ENCODE assay signal across 10 cellular contexts in the genomic region with DNA sequence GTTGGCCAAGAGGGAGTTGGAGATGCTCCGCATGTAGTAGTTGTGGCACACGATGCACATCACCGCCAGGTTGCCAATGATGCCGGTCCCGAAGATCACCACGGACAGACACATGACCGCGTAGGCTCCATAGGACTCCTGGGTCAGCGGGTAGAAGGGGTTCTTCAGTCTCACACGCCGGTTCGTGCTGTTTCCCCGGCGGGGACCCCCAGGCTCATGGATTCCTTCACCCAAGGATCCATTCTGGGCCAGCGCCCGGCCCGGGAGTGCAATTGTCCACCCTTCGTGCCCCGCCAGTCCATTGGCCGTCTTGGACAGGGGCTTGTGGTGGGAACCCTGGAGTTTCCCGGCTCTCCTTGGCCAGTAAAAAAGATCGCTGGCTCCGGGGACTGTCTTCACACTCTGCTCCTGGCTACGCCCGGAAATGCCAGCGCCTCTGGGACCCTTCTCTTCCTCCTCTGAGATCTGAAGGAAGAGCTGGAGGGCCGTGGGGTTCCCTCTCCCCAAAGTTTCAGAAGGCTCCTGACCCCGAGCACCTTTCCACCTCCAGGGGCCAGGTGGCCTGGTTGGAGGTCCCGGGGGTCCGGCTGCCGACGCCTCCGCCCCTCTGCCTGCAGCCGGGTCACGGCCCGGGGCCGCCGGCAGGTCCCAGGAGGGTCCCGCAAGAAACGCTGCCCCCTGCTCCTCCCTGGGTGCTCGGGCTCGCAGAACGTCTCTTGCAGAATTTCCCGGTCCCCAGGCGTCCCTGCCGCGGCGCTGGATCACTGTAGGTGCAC. TPM values are rescaled to one million over a fixed set of nuclear protein-coding genes. Genes with fewer than 3 reads are reported as not detected.
DNase-seq lines count a peak whose midpoint lies in the region; ATAC-seq, FAIRE-seq and TF ChIP-seq lines count a peak whose summit lies in the region.
"Had no signal": no experiment of that assay in that cellular context is flagged by ENCODE, and none has a peak within 500 bp of the region (broad histone marks: within the 10 kb centered on the region; RNA-seq: fewer than 3 reads in every experiment).

No MANE protein-coding gene starts in this region.

- no peak overlapping the region for H3K27ac ChIP-seq in CD8-positive, alpha-beta T cell (ENCODE audit: low read depth, low read length)
- H3K27ac ChIP-seq in RWPE2 (ENCODE audit: poor library complexity, severe bottlenecking) (no peak overlapping the region), pancreas (no peak overlapping the region)
- H3K27ac ChIP-seq: thyroid gland had no signal

- no peaks in the 10 kb centered on the region for H3K9me3 ChIP-seq in CD8-positive, alpha-beta T cell (ENCODE audit: low read length)
- H3K9me3 ChIP-seq in RWPE2 (ENCODE audit: severe bottlenecking) (no peaks in the 10 kb centered on the region), pancreas (no peaks in the 10 kb centered on the region)
- H3K9me3 ChIP-seq: thyroid gland had no signal

- no peaks in the 10 kb centered on the region for H3K9me3 Mint-ChIP-seq in CD8-positive, alpha-beta T cell

- peak overlapping the region; percentile 79 for H3K4me3 Mint-ChIP-seq in CD8-positive, alpha-beta T cell

- peak overlapping the region; percentile 59 for H3K4me3 ChIP-seq in CD8-positive, alpha-beta T cell (ENCODE audit: low read depth, low read length)
- H3K4me3 ChIP-seq in RWPE2 (ENCODE audit: severe bottlenecking) (peak overlapping the region; percentile 37), fibroblast of pulmonary artery (replicated peaks; ENCODE audit: low read depth, low read length) (peak overlapping the region; percentile 50), pancreas (peak overlapping the region; percentile 12 to 57 (median 37))

- peaks cover 11% of the 10 kb centered on the region for H3K4me1 Mint-ChIP-seq in CD8-positive, alpha-beta T cell (ENCODE audit: low read depth)

- DNase-seq in CD8-positive, alpha-beta T cell: no peak
- DNase-seq in RWPE2 (ENCODE audit: low spot score) (no peak), fibroblast of pulmonary artery (ENCODE audit: low read depth) (no peak), pancreas (peak in 2 of 6 donors; percentile 62 to 67), NCI-H1105 (lab: John Stamatoyannopoulos, UW) (no peak)
- DNase-seq in stimulated activated CD4-positive, alpha-beta T cell treated with anti-CD3 and anti-CD28 coated beads, Interleukin-2, amount 100 ng/mL, for 48 hours: no peak
- DNase-seq in stimulated activated CD4-positive, alpha-beta T cell treated with anti-CD3 and anti-CD28 coated beads, Interleukin-2, amount 100 ng/mL, for 24 hours: no peak
- DNase-seq: NCI-H2227 treated with DMSO at 0.1 percent for 48 hours had no signal

- H3K27ac Mint-ChIP-seq in CD8-positive, alpha-beta T cell: no peak overlapping the region

- POLR2A ChIA-PET in CD8-positive, alpha-beta T cell (lab: Charles Lee): no interaction called here

- no peak for TF ChIP-seq CTCF in CD8-positive, alpha-beta T cell (IDR thresholded peaks at IDR 0.05)
- TF ChIP-seq CTCF in RWPE2 (IDR thresholded peaks at IDR 0.05; ENCODE audit: poor library complexity, severe bottlenecking) (no peak), fibroblast of pulmonary artery (IDR thresholded peaks at IDR 0.05; ENCODE audit: low read length, missing control alignments) (no peak), pancreas (IDR thresholded peaks at IDR 0.05) (no peak)

- intact Hi-C loops in CD8-positive, alpha-beta T cell (cut with DNase I, micrococcal nuclease): loop anchor here in 1 of 2 experiments (5.0 to 10.0 kb wide), 2 partner anchors 52 to 61 kb away; no protein-coding TSS in a partner anchor
- intact Hi-C loops in pancreas (cut with DNase I): no loop called here

- H3K36me3 Mint-ChIP-seq in CD8-positive, alpha-beta T cell: no peaks in the 10 kb centered on the region

- peaks cover 60% of the 10 kb centered on the region for H3K27me3 Mint-ChIP-seq in CD8-positive, alpha-beta T cell (ENCODE audit: low read depth)

- ATAC-seq in CD8-positive, alpha-beta T cell: no peak
- ATAC-seq in RWPE2 (ENCODE audit: low read depth) (no peak), pancreas (no peak), HG02642 (IDR thresholded peaks at IDR 0.05; ENCODE audit: poor library complexity, unreplicated experiment) (no peak)

- H3K27me3 ChIP-seq in CD8-positive, alpha-beta T cell (ENCODE audit: insufficient read depth, low read length): peaks cover 27% of the 10 kb centered on the region
- H3K27me3 ChIP-seq in RWPE2 (ENCODE audit: insufficient read depth, poor library complexity, severe bottlenecking) (peaks cover 9% of the 10 kb centered on the region), pancreas (no peaks in the 10 kb centered on the region)

- FAIRE-seq in pancreas (lab: Jason Lieb, UNC): no peak

- peaks cover 5% of the 10 kb centered on the region for H3K4me1 ChIP-seq in CD8-positive, alpha-beta T cell (ENCODE audit: insufficient read depth, low read length)
- H3K4me1 ChIP-seq in RWPE2 (ENCODE audit: insufficient read depth, poor library complexity, severe bottlenecking): no peaks in the 10 kb centered on the region
- H3K4me1 ChIP-seq in pancreas: peaks cover 0 to 3% (median 0%) of the 10 kb centered on the region in 3 donors

- CTCF ChIA-PET in CD8-positive, alpha-beta T cell (lab: Charles Lee): no interaction called here

- WGBS in pancreas, 2 donors: 14 to 15% methylated on average over 43 to 48 of the region's 48 CpGs

- no peaks in the 10 kb centered on the region for H3K36me3 ChIP-seq in CD8-positive, alpha-beta T cell (ENCODE audit: insufficient read depth, low read length)
- no peaks in the 10 kb centered on the region for H3K36me3 ChIP-seq in RWPE2 (ENCODE audit: low read depth)
- H3K36me3 ChIP-seq in pancreas: no peaks in the 10 kb centered on the region
- H3K36me3 ChIP-seq: thyroid gland had no signal

RNA-seq across cellular contexts. Expression of a gene that starts 1.3 kb away (rescaled TPM):
- total RNA-seq in CD8-positive, alpha-beta T cell: not detected
- 1 to 10 TPM in 5 of 6 donors, under 1 TPM in 1; 0.87 to 3.9 (median 2.3) TPM for total RNA-seq in pancreas
- 1 to 10 TPM in 1 of 2 donors, under 1 TPM in 1; 0.80 to 2.3 TPM for polyA plus RNA-seq in pancreas
